ENCODE assay signal across 20 cellular contexts in the genomic region with DNA sequence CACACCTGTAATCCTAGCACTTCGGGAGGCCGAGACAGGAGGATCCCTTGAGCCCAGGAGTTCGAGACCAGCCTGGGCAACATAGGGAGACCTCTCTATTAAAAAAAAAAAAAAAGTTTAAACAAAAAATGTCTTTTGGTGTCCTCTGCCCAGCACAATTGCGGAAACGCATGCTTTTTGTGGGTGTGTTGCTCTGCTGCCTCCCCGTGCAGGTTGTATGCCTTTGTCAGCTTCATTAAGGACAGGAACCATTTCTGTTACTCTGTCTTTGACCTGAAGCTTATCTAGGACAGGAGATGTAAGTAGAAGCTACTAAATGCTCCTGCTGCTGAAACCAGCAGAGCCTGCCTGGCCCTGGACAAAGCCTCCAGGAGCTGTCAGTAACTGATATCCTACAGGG. TPM values are rescaled to one million over a fixed set of nuclear protein-coding genes. Genes with fewer than 3 reads are reported as not detected.
A peak's percentile ranks its signal among the peaks of the same experiment; 100 is the strongest.
DNase-seq lines count a peak whose midpoint lies in the region; ATAC-seq, FAIRE-seq and TF ChIP-seq lines count a peak whose summit lies in the region.
"Had no signal": no experiment of that assay in that cellular context is flagged by ENCODE, and none has a peak within 500 bp of the region (broad histone marks: within the 10 kb centered on the region; RNA-seq: fewer than 3 reads in every experiment).

No MANE protein-coding gene starts in this region.

- H3K36me3 ChIP-seq in heart left ventricle (no peaks in the 10 kb centered on the region), H1 (ENCODE audit: control insufficient read depth in 2 of 4, insufficient read depth in 4 of 4, low read length in 3 of 4) (no peaks in the 10 kb centered on the region), psoas muscle (ENCODE audit: insufficient read depth in 1 of 2, low read depth in 1 of 2) (no peaks in the 10 kb centered on the region)
- H3K36me3 ChIP-seq: BE2C, SJCRH30 had no signal

- H3K4me3 ChIP-seq in heart left ventricle (no peak overlapping the region), H1 (ENCODE audit: extremely low read depth in 1 of 4, insufficient read depth in 2 of 4, low read depth in 3 of 4, low read length in 4 of 4) (no peak overlapping the region), psoas muscle (no peak overlapping the region)
- H3K4me3 ChIP-seq: SJCRH30 had no signal

- FAIRE-seq in H1 (lab: Jason Lieb, UNC) = no peak
- FAIRE-seq: RCC 7860 had no signal

- H3K23ac ChIP-seq in H1 (ENCODE audit: insufficient read length) = no peak overlapping the region

- peak overlapping the region; percentile 28; the same call in 1 of the 2 replicates for H2AK5ac ChIP-seq in H1 (ENCODE audit: low read depth, low read length)

- H3K27ac ChIP-seq in heart left ventricle (peak overlapping the region in 1 of 12 donors; percentile 69), H1 (ENCODE audit: low read depth, low read length) (no peak overlapping the region), psoas muscle (peak overlapping the region; percentile 84)

- no peak overlapping the region for H3K4me2 ChIP-seq in H1 (ENCODE audit: insufficient read depth in 1 of 2, low read depth in 2 of 2, low read length in 2 of 2)

- no peak overlapping the region for H3K56ac ChIP-seq in H1 (replicated peaks; ENCODE audit: insufficient read length, low read depth, low read length)

- H3K79me2 ChIP-seq in H1 (ENCODE audit: control insufficient read depth in 1 of 2, insufficient read depth in 2 of 2, low read length in 2 of 2) = peaks cover 0 to 5% of the 10 kb centered on the region in 2 experiments; a peak in 1 of 4 replicates

- no peak overlapping the region for H2AFZ ChIP-seq in H1 (ENCODE audit: low read length)

- no peak overlapping the region for H4K5ac ChIP-seq in H1 (ENCODE audit: insufficient read length, low read depth, low read length)

- CTCF ChIA-PET in H1 (lab: Charles Lee; ENCODE audit: partially characterized antibody) = interaction anchor here (0.6 to 15.4 kb wide), 14 partner anchors 15 to 90 kb away, joined by 3 to 388 read pairs (median 10); a partner anchor contains a TSS

- no peak overlapping the region for H3K9ac ChIP-seq in H1 (replicated peaks in 1 of 4; ENCODE audit: extremely low read depth in 1 of 4, low read depth in 3 of 4, low read length in 3 of 4)

- H2BK20ac ChIP-seq in H1 (ENCODE audit: low read length) = no peak overlapping the region; the same call in 1 of the 2 replicates

- H3K27me3 ChIP-seq in heart left ventricle = no peaks in the 10 kb centered on the region
- no peaks in the 10 kb centered on the region for H3K27me3 ChIP-seq in H1 (replicated peaks in 1 of 4; ENCODE audit: control insufficient read depth in 3 of 4, extremely low read depth in 1 of 4, insufficient read depth in 3 of 4, low read length in 3 of 4)
- H3K27me3 ChIP-seq in psoas muscle (ENCODE audit: insufficient read depth in 3 of 3, low read length in 2 of 3) = no peaks in the 10 kb centered on the region
- H3K27me3 ChIP-seq: BE2C, SJCRH30 had no signal

- no peak for TF ChIP-seq RAD21 in H1 (IDR thresholded peaks at IDR 0.05 in 1 of 2, conservative IDR thresholded peaks at IDR 0.05 in 1 of 2; ENCODE audit: low read depth in 2 of 2, low read length in 2 of 2)

- H4K8ac ChIP-seq in H1 (ENCODE audit: extremely low read depth, insufficient read depth, low read length) = no peak overlapping the region

- no peak overlapping the region for H3K4ac ChIP-seq in H1 (replicated peaks; ENCODE audit: insufficient read length, low read depth, low read length)

- H4K91ac ChIP-seq in H1 (replicated peaks; ENCODE audit: insufficient read length, low read length) = no peak overlapping the region

- DNase-seq in cardiac septum (ENCODE audit: low spot score) (peak; percentile 54), heart left ventricle (no peak), H1 (ENCODE audit: low read depth in 1 of 2, low spot score in 2 of 2) (no peak), psoas muscle (peak in 1 of 2 donors; percentile 5), AML-193 (lab: John Stamatoyannopoulos, UW) (no peak)
- DNase-seq in stimulated activated CD4-positive, alpha-beta T cell treated with anti-CD3 and anti-CD28 coated beads, Interleukin-12 subunit alpha, Interleukin-12 subunit beta, amount 100 ng/mL, for 4 hours = no peak
- DNase-seq: BE2C; CD4-positive, CD25-positive, alpha-beta regulatory T cell; COR-L47; DMS 273 treated with DMSO at 0.1 percent for 48 hours; DND-41; HCEC 1CT; NCI-H1105; NCI-H2081; NCI-H748 treated with DMSO at 0.1 percent for 48 hours; NK-92 treated with Interleukin-12 subunit alpha and Interleukin-12 subunit beta, amount 100 ng/mL, for 24 hours had no signal

- no peak overlapping the region for H3K18ac ChIP-seq in H1 (ENCODE audit: extremely low read depth, low read length)

- TF ChIP-seq EP300 in H1 (IDR thresholded peaks at IDR 0.05; ENCODE audit: borderline replicate concordance in 1 of 2, low read depth in 2 of 2, low read length in 2 of 2) = no peak

- TF ChIP-seq CTCF in heart left ventricle (IDR thresholded peaks at IDR 0.05) (no peak), H1 (IDR thresholded peaks at IDR 0.05; ENCODE audit: control extremely low read depth in 1 of 3, insufficient read depth in 1 of 3, low read depth in 1 of 3, low read length in 3 of 3) (no peak), psoas muscle (IDR thresholded peaks at IDR 0.05) (no peak)

- no peaks in the 10 kb centered on the region for H4K20me1 ChIP-seq in H1 (replicated peaks in 1 of 2; ENCODE audit: control insufficient read depth in 1 of 2, insufficient read depth in 2 of 2, low read length in 2 of 2)

- H3K4me1 ChIP-seq in heart left ventricle (peaks cover 0 to 62% (median 45%) of the 10 kb centered on the region in 12 donors), H1 (replicated peaks in 1 of 4; ENCODE audit: control insufficient read depth in 3 of 4, insufficient read depth in 4 of 4, low read length in 3 of 4) (peaks cover 15 to 29% (median 22%) of the 10 kb centered on the region in 4 experiments), psoas muscle (peaks cover 60% of the 10 kb centered on the region)

- POLR2A ChIA-PET in H1 (lab: Charles Lee; ENCODE audit: partially characterized antibody) = interaction anchor here (0.9 to 2.3 kb wide), 5 partner anchors 9 to 122 kb away, joined by 3 to 8 read pairs (median 3); a partner anchor contains a TSS

- H2BK15ac ChIP-seq in H1 (ENCODE audit: low read length) = no peak overlapping the region

- TF ChIP-seq POLR2A in heart left ventricle (IDR thresholded peaks at IDR 0.05) (no peak), H1 (IDR thresholded peaks at IDR 0.05; ENCODE audit: control extremely low read depth in 1 of 2, low read depth in 2 of 2, low read length in 2 of 2) (no peak)

- no peak overlapping the region; the same call in 1 of the 2 replicates for H2BK12ac ChIP-seq in H1 (ENCODE audit: low read depth, low read length)

- H2BK5ac ChIP-seq in H1 (ENCODE audit: low read depth, low read length) = peak overlapping the region; percentile 69

- H2BK120ac ChIP-seq in H1 (replicated peaks; ENCODE audit: low read depth, low read length) = no peak overlapping the region

- WGBS in heart left ventricle, 4 donors = 79 to 98% (median 89%) methylated on average over 6 of the region's 6 CpGs
- 82% methylated on average over 6 of the region's 6 CpGs; no CpG with 5 or more reads in 1 of the 2 experiments for WGBS in H1 (ENCODE audit: extremely low coverage in 1 of 2, insufficient coverage in 1 of 2, insufficient read length in 1 of 2, insufficient replicate concordance in 2 of 2, low coverage in 1 of 2, low lambda C conversion rate in 2 of 2, missing lambda C conversion rate in 1 of 2), 2 experiments
- WGBS in psoas muscle, 3 donors = 85 to 96% (median 86%) methylated on average over 6 of the region's 6 CpGs

- H3K9me3 ChIP-seq in heart left ventricle (peaks cover 0 to 3% (median 0%) of the 10 kb centered on the region in 12 donors), H1 (ENCODE audit: insufficient read depth in 2 of 2, low read depth in 1 of 2, low read length in 1 of 2) (0 out of 4 replicates have a peak, but pooled peaks cover 0 to 3% of the 10 kb centered on the region in 2 experiments), psoas muscle (no peaks in the 10 kb centered on the region)
- H3K9me3 ChIP-seq: BE2C, SJCRH30 had no signal

- peaks cover 3% of the 10 kb centered on the region for H3K79me1 ChIP-seq in H1 (ENCODE audit: low read depth, low read length)

- no peak for ATAC-seq in heart left ventricle
- ATAC-seq in psoas muscle = no peak
- ATAC-seq in GM19463 (IDR thresholded peaks at IDR 0.05; ENCODE audit: unreplicated experiment) = no peak

- H3K23me2 ChIP-seq in H1 (ENCODE audit: low read depth, low read length) = no peaks in the 10 kb centered on the region

- no peak overlapping the region for H3K14ac ChIP-seq in H1 (ENCODE audit: insufficient read length)

- intact Hi-C loops in cardiac septum (cut with DNase I) (loop anchor here (10.0 kb wide), 1 partner anchor 146 kb away; a partner anchor contains a TSS), heart left ventricle (cut with DNase I) (loop anchor here in 9 of 10 donors (5.0 to 10.0 kb wide), 5 partner anchors 49 to 144 kb away; a partner anchor contains a TSS), psoas muscle (cut with DNase I) (loop anchor here (5.0 kb wide), 2 partner anchors 49 to 84 kb away; no protein-coding TSS in a partner anchor)

RNA-seq across cellular contexts. Expression of a gene that starts 21.3 kb away (rescaled TPM):
- total RNA-seq in cardiac septum (138 TPM), heart left ventricle (1,000 to 10,000 TPM in 1 of 9 donors, 100 to 1,000 TPM in 6, 10 to 100 TPM in 2; 56.7 to 2,367 (median 517) TPM), psoas muscle (1,000 to 10,000 TPM; 1,055 to 3,522 (median 2,378) TPM)
- polyA plus RNA-seq in heart left ventricle (100 to 1,000 TPM; 450 to 857 TPM), H1 (2011; rRNA removed) (not detected in 2 replicates), psoas muscle (1,000 to 10,000 TPM in 2 of 3 donors, 100 to 1,000 TPM in 1; 254 to 5,473 (median 1,117) TPM)
- not detected in 2 replicates for total RNA-seq in H1 (2021; fragmentation: NEBNext Ultra II Directional; extraction: Animal tissue kit (Norgen Biotek cat#: 25700))
- not detected for polyA plus RNA-seq in H1 (2011; cell fraction: cytosol; rRNA removed)
- not detected for polyA plus RNA-seq in H1 (2011; cell fraction: nucleus; rRNA removed)
- polyA plus RNA-seq in H1 (2012, experiment 1 of 2) = not detected in 4 replicates
- not detected for polyA plus RNA-seq in H1 (2012, experiment 2 of 2)
- not detected for polyA plus RNA-seq in H1 (2013, experiment 1 of 2)
- not detected for polyA plus RNA-seq in H1 (2013, experiment 2 of 2)
- polyA minus RNA-seq in H1 (2011; rRNA and poly(A)+ RNA removed) = not detected in 2 replicates
- not detected for polyA minus RNA-seq in H1 (2011; cell fraction: cytosol; rRNA and poly(A)+ RNA removed)
- not detected for polyA minus RNA-seq in H1 (2011; cell fraction: nucleus; rRNA and poly(A)+ RNA removed)
- total RNA-seq: CD4-positive, CD25-positive, alpha-beta regulatory T cell had no signal
- polyA plus RNA-seq: CD4-positive, CD25-positive, alpha-beta regulatory T cell had no signal

RNA-seq across cellular contexts. Expression of a gene that starts 32.9 kb away (rescaled TPM):
- total RNA-seq in cardiac septum (20.4 TPM), heart left ventricle (10 to 100 TPM in 8 of 9 donors, 1 to 10 TPM in 1; 7.5 to 82.6 (median 19.2) TPM), psoas muscle (10 to 100 TPM in 1 of 4 donors, 1 to 10 TPM in 2, under 1 TPM in 1; 0.66 to 12.3 (median 4.9) TPM)
- polyA plus RNA-seq in heart left ventricle (10 to 100 TPM; 35.2 to 73.4 TPM), H1 (2011; rRNA removed) (0.57 and 1.00 TPM in 2 replicates), psoas muscle (1 to 10 TPM in 2 of 3 donors, under 1 TPM in 1; 0.96 to 3.4 (median 1.7) TPM)
- 0.28 and 0.29 TPM in 2 replicates for total RNA-seq in H1 (2021; fragmentation: NEBNext Ultra II Directional; extraction: Animal tissue kit (Norgen Biotek cat#: 25700))
- 0.53 TPM for polyA plus RNA-seq in H1 (2011; cell fraction: cytosol; rRNA removed)
- polyA plus RNA-seq in H1 (2011; cell fraction: nucleus; rRNA removed) = 0.47 TPM
- 0.19 to 0.74 TPM (median 0.51 TPM) in 4 replicates for polyA plus RNA-seq in H1 (2012, experiment 1 of 2)
- 0.42 TPM for polyA plus RNA-seq in H1 (2012, experiment 2 of 2)
- 0.26 TPM for polyA plus RNA-seq in H1 (2013, experiment 1 of 2)
- polyA plus RNA-seq in H1 (2013, experiment 2 of 2) = 0.17 TPM
- polyA minus RNA-seq in H1 (2011; rRNA and poly(A)+ RNA removed) = 0.50 and 0.63 TPM in 2 replicates
- polyA minus RNA-seq in H1 (2011; cell fraction: cytosol; rRNA and poly(A)+ RNA removed) = not detected
- polyA minus RNA-seq in H1 (2011; cell fraction: nucleus; rRNA and poly(A)+ RNA removed) = 0.80 TPM
- total RNA-seq: CD4-positive, CD25-positive, alpha-beta regulatory T cell had no signal
- polyA plus RNA-seq: CD4-positive, CD25-positive, alpha-beta regulatory T cell had no signal

RNA-seq across cellular contexts. Expression of a gene that starts 38.2 kb away (rescaled TPM):
- 0.51 TPM for total RNA-seq in cardiac septum
- 1 to 10 TPM in 2 of 9 donors, under 1 TPM in 7; 0.24 to 2.1 (median 0.58) TPM for total RNA-seq in heart left ventricle
- 1 to 10 TPM; 1.3 to 1.8 TPM for polyA plus RNA-seq in heart left ventricle
- not detected in 2 replicates for total RNA-seq in H1 (2021; fragmentation: NEBNext Ultra II Directional; extraction: Animal tissue kit (Norgen Biotek cat#: 25700))
- polyA plus RNA-seq in H1 (2011; rRNA removed) = 0.05 TPM in 1 of 2 replicates, not detected in the other
- 0.08 TPM for polyA plus RNA-seq in H1 (2011; cell fraction: cytosol; rRNA removed)
- 0.09 TPM for polyA plus RNA-seq in H1 (2011; cell fraction: nucleus; rRNA removed)
- polyA plus RNA-seq in H1 (2012, experiment 1 of 2) = not detected in 4 replicates
- not detected for polyA plus RNA-seq in H1 (2012, experiment 2 of 2)
- polyA plus RNA-seq in H1 (2013, experiment 1 of 2) = not detected
- polyA plus RNA-seq in H1 (2013, experiment 2 of 2) = not detected
- polyA minus RNA-seq in H1 (2011; rRNA and poly(A)+ RNA removed) = 0.16 and 0.41 TPM in 2 replicates
- polyA minus RNA-seq in H1 (2011; cell fraction: cytosol; rRNA and poly(A)+ RNA removed) = not detected
- not detected for polyA minus RNA-seq in H1 (2011; cell fraction: nucleus; rRNA and poly(A)+ RNA removed)
- 1 to 10 TPM in 2 of 4 donors, under 1 TPM in 1, not detected in 1; 0.56 to 1.1 (median 1.0) TPM for total RNA-seq in psoas muscle
- polyA plus RNA-seq in psoas muscle = under 1 TPM in 2 of 3 donors, not detected in 1; 0.12 to 0.13 TPM
- total RNA-seq: A172; CD4-positive, CD25-positive, alpha-beta regulatory T cell had no signal
- polyA plus RNA-seq: CD4-positive, CD25-positive, alpha-beta regulatory T cell had no signal

RNA-seq across cellular contexts. Expression of a gene that starts 52.5 kb away (rescaled TPM):
- 25.5 TPM for total RNA-seq in cardiac septum
- total RNA-seq in heart left ventricle = 10 to 100 TPM; 18.2 to 42.9 (median 27.7) TPM
- polyA plus RNA-seq in heart left ventricle = 10 to 100 TPM; 49.0 to 49.7 TPM
- total RNA-seq in H1 (2021; fragmentation: NEBNext Ultra II Directional; extraction: Animal tissue kit (Norgen Biotek cat#: 25700)) = 22.3 and 23.1 TPM in 2 replicates
- polyA plus RNA-seq in H1 (2011; rRNA removed) = 36.2 and 48.8 TPM in 2 replicates
- polyA plus RNA-seq in H1 (2011; cell fraction: cytosol; rRNA removed) = 32.2 TPM
- polyA plus RNA-seq in H1 (2011; cell fraction: nucleus; rRNA removed) = 27.8 TPM
- polyA plus RNA-seq in H1 (2012, experiment 1 of 2) = 11.7 to 21.5 TPM (median 19.8 TPM) in 4 replicates
- 25.5 TPM for polyA plus RNA-seq in H1 (2012, experiment 2 of 2)
- polyA plus RNA-seq in H1 (2013, experiment 1 of 2) = 17.5 TPM
- polyA plus RNA-seq in H1 (2013, experiment 2 of 2) = 17.5 TPM
- 6.4 and 7.2 TPM in 2 replicates for polyA minus RNA-seq in H1 (2011; rRNA and poly(A)+ RNA removed)
- polyA minus RNA-seq in H1 (2011; cell fraction: cytosol; rRNA and poly(A)+ RNA removed) = 15.3 TPM
- 10.8 TPM for polyA minus RNA-seq in H1 (2011; cell fraction: nucleus; rRNA and poly(A)+ RNA removed)
- total RNA-seq in psoas muscle = 10 to 100 TPM; 16.0 to 39.2 (median 22.2) TPM
- 10 to 100 TPM; 43.6 to 59.2 (median 56.7) TPM for polyA plus RNA-seq in psoas muscle

RNA-seq across cellular contexts. Expression of a gene that starts 53.0 kb away (rescaled TPM):
- total RNA-seq in cardiac septum (46.7 TPM), heart left ventricle (10 to 100 TPM; 30.2 to 63.5 (median 48.1) TPM), psoas muscle (10 to 100 TPM; 33.2 to 39.6 (median 34.4) TPM)
- polyA plus RNA-seq in heart left ventricle (10 to 100 TPM; 43.9 to 52.0 TPM), H1 (2011; rRNA removed) (221 and 228 TPM in 2 replicates), psoas muscle (10 to 100 TPM; 29.8 to 47.6 (median 43.1) TPM)
- total RNA-seq in H1 (2021; fragmentation: NEBNext Ultra II Directional; extraction: Animal tissue kit (Norgen Biotek cat#: 25700)) = 128 and 130 TPM in 2 replicates
- 183 TPM for polyA plus RNA-seq in H1 (2011; cell fraction: cytosol; rRNA removed)
- polyA plus RNA-seq in H1 (2011; cell fraction: nucleus; rRNA removed) = 470 TPM
- 107 to 133 TPM (median 128 TPM) in 4 replicates for polyA plus RNA-seq in H1 (2012, experiment 1 of 2)
- 131 TPM for polyA plus RNA-seq in H1 (2012, experiment 2 of 2)
- 125 TPM for polyA plus RNA-seq in H1 (2013, experiment 1 of 2)
- 122 TPM for polyA plus RNA-seq in H1 (2013, experiment 2 of 2)
- polyA minus RNA-seq in H1 (2011; rRNA and poly(A)+ RNA removed) = 326 and 376 TPM in 2 replicates
- 92.1 TPM for polyA minus RNA-seq in H1 (2011; cell fraction: cytosol; rRNA and poly(A)+ RNA removed)
- polyA minus RNA-seq in H1 (2011; cell fraction: nucleus; rRNA and poly(A)+ RNA removed) = 160 TPM

Comparison
In these comparisons a context has a peak if more than half of its experiments do, and no peak if none do; other contexts are left out.
1. RNA of a gene that starts 21.3 kb away (total RNA-seq): 1,055 to 3,522 TPM in psoas muscle, 56.7 to 2,367 TPM in heart left ventricle and 138 TPM in cardiac septum (single experiment); not detected in H1; every median in the first group is over 10 times any median in the second.